In the genomic region with DNA sequence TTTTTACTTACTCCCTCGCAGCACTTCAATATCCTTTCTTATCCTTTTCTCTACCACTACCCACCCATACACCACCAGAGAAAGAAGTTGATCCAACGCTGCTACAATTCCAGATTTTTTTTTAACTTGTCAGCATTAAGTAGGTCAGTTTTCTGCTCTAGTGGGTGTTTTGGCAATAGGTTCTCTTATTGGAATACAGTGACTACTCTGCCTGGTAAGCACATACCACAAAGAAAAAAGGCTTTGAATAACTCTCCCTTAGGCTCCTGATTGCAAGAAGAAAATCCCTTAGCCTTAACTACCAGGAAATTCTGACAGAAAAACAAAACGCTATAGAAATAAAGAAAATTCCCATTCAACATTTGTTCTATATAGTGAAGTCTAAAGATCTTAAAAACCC, we compare ENCODE assay signal across 14 cellular contexts.
"Had no signal": no experiment of that assay in that cellular context is flagged by ENCODE, and none has a peak within 500 bp of the region (broad histone marks: within the 10 kb centered on the region; RNA-seq: fewer than 3 reads in every experiment).

No MANE protein-coding gene starts in this region.

- H3K27ac ChIP-seq: breast epithelium, psoas muscle, tibial artery, uterus had no signal

- DNase-seq: activated CD4-positive, alpha-beta T cell treated with anti-CD3 and anti-CD28 coated beads, Interleukin-2, amount 50 U/mL, for 4 hours; activated CD4-positive, CD25-positive, alpha-beta regulatory T cell treated with anti-CD3 and anti-CD28 coated beads, Interleukin-2, amount 50 U/mL, for 72 hours; activated effector memory CD4-positive, alpha-beta T cell treated with Interleukin-2 at 50 U/mL for 16 hours; activated T-cell treated with anti-CD3 and anti-CD28 coated beads, Interleukin-2, amount 50 U/mL, for 24 hours; amniotic stem cell; mucosa of descending colon; occipital lobe; psoas muscle; stimulated activated CD4-positive, alpha-beta T cell treated with anti-CD3 and anti-CD28 coated beads, Interleukin-15, amount 100 ng/mL, for 24 hours; SW 1271; tibial artery; uterus had no signal

- H3K36me3 ChIP-seq: breast epithelium, uterus had no signal

- H3K4me3 ChIP-seq: breast epithelium, mucosa of descending colon, psoas muscle, tibial artery, uterus had no signal

- H3K4me1 ChIP-seq: breast epithelium, psoas muscle, tibial artery, uterus had no signal

- ATAC-seq: mucosa of descending colon; natural killer cell treated with Interleukin-12 subunit alpha and Interleukin-12 subunit beta and Interleukin-15 and Interleukin-18, amount 100 ng/mL, for 72 hours; psoas muscle had no signal

- H3K27me3 ChIP-seq: breast epithelium, tibial artery, uterus had no signal
